In the genomic region with DNA sequence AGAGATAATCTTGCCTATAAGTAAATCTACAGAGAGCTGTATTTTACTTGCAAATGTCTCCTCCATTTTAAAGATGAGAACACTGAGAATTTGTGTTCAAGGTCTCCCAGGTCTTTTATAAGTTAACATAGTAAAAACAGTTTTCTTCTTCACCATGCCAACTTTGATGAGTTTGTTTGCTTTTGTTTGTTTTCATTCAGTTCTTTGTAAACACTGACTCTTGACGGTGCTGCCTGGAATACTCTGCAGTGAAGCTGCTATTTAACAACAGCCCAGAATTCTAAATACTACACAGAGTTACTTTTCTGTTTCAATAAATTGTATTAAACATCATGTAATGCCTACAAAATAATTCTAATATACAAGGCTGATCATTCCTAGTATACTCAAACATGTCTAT, we compare ENCODE assay signal across 23 cellular contexts. TPM values are rescaled to one million over a fixed set of nuclear protein-coding genes. Genes with fewer than 3 reads are reported as not detected.
"Had no signal": no experiment of that assay in that cellular context is flagged by ENCODE, and none has a peak within 500 bp of the region (broad histone marks: within the 10 kb centered on the region; RNA-seq: fewer than 3 reads in every experiment).

No MANE protein-coding gene starts in this region.

- DNase-seq: activated CD4-positive, alpha-beta memory T cell treated with anti-CD3 and anti-CD28 coated beads, Interleukin-2, amount 10 ng/mL, durations not matched to agents 7 days and 5 days; activated CD4-positive, alpha-beta T cell treated with anti-CD3 and anti-CD28 coated beads for 1 hour; activated CD4-positive, alpha-beta T cell treated with anti-CD3 and anti-CD28 coated beads, Interleukin-2, amount 10 ng/mL, durations not matched to agents 7 days and 5 days; activated gamma-delta T cell treated with Interleukin-2 at 50 U/mL for 16 hours; activated naive CD4-positive, alpha-beta T cell treated with anti-CD3 and anti-CD28 coated beads, Interleukin-2, amount 50 U/mL, for 16 hours; activated T-cell treated with anti-CD3 and anti-CD28 coated beads, Interleukin-2, amount 50 U/mL, for 4 hours; amniotic stem cell; brain microvascular endothelial cell; left ventricle myocardium inferior; mammary epithelial cell; naive B cell; nephron progenitor cell; nucleus accumbens; stimulated activated naive CD4-positive, alpha-beta T cell treated with Interleukin-2 at 50 U/mL for 16 hours; T-helper 2 cell; trophoblast cell had no signal

- H3K9me3 Mint-ChIP-seq: activated CD4-positive, alpha-beta memory T cell treated with anti-CD3 and anti-CD28 coated beads, Interleukin-2, amount 10 ng/mL, durations not matched to agents 7 days and 5 days; activated CD4-positive, alpha-beta T cell treated with anti-CD3 and anti-CD28 coated beads, Interleukin-2, amount 10 ng/mL, durations not matched to agents 7 days and 5 days; activated T-cell treated with anti-CD3 and anti-CD28 coated beads, Interleukin-2, amount 50 U/mL, for 4 hours; activated T-helper 17 cell treated with anti-CD3 and anti-CD28 coated beads, Interleukin-2, amount 50 U/mL, for 72 hours; mesothelial cell of epicardium; naive B cell; nephron progenitor cell; WTC11 had no signal

- H3K27ac ChIP-seq: brain microvascular endothelial cell, left ventricle myocardium inferior, parathyroid adenoma, right atrium auricular region, thoracic aorta, vagina had no signal

- H3K27me3 Mint-ChIP-seq: activated CD4-positive, alpha-beta memory T cell treated with anti-CD3 and anti-CD28 coated beads, Interleukin-2, amount 10 ng/mL, durations not matched to agents 7 days and 5 days; activated CD4-positive, alpha-beta T cell treated with anti-CD3 and anti-CD28 coated beads, Interleukin-2, amount 10 ng/mL, durations not matched to agents 7 days and 5 days; activated T-helper 17 cell treated with anti-CD3 and anti-CD28 coated beads, Interleukin-2, amount 50 U/mL, for 72 hours; naive B cell had no signal

- H3K4me1 Mint-ChIP-seq: activated CD4-positive, alpha-beta memory T cell treated with anti-CD3 and anti-CD28 coated beads, Interleukin-2, amount 10 ng/mL, durations not matched to agents 7 days and 5 days; activated T-helper 17 cell treated with anti-CD3 and anti-CD28 coated beads, Interleukin-2, amount 50 U/mL, for 72 hours; mesothelial cell of epicardium; WTC11 had no signal

- H3K27me3 ChIP-seq: brain microvascular endothelial cell, right atrium auricular region, vagina had no signal

- ATAC-seq: activated T-cell treated with anti-CD3 and anti-CD28 coated beads, Interleukin-2, amount 50 U/mL, for 4 hours; activated T-helper 17 cell treated with anti-CD3 and anti-CD28 coated beads, Interleukin-2, amount 50 U/mL, for 72 hours; WTC11 had no signal

- H3K27ac Mint-ChIP-seq: activated CD4-positive, alpha-beta memory T cell treated with anti-CD3 and anti-CD28 coated beads, Interleukin-2, amount 10 ng/mL, durations not matched to agents 7 days and 5 days; activated CD4-positive, alpha-beta T cell treated with anti-CD3 and anti-CD28 coated beads, Interleukin-2, amount 10 ng/mL, durations not matched to agents 7 days and 5 days; activated T-helper 17 cell treated with anti-CD3 and anti-CD28 coated beads, Interleukin-2, amount 50 U/mL, for 72 hours; mesothelial cell of epicardium; WTC11 had no signal

- H3K4me1 ChIP-seq: parathyroid adenoma had no signal

- H3K9me3 ChIP-seq: left ventricle myocardium inferior, right atrium auricular region, thoracic aorta, vagina had no signal

- H3K4me3 Mint-ChIP-seq: activated CD4-positive, alpha-beta memory T cell treated with anti-CD3 and anti-CD28 coated beads, Interleukin-2, amount 10 ng/mL, durations not matched to agents 7 days and 5 days; activated CD4-positive, alpha-beta T cell treated with anti-CD3 and anti-CD28 coated beads, Interleukin-2, amount 10 ng/mL, durations not matched to agents 7 days and 5 days; activated T-cell treated with anti-CD3 and anti-CD28 coated beads, Interleukin-2, amount 50 U/mL, for 4 hours; activated T-helper 17 cell treated with anti-CD3 and anti-CD28 coated beads, Interleukin-2, amount 50 U/mL, for 72 hours; mesothelial cell of epicardium; naive B cell; nephron progenitor cell; WTC11 had no signal

- H3K4me3 ChIP-seq: left ventricle myocardium inferior, right atrium auricular region, thoracic aorta, vagina had no signal

RNA-seq across cellular contexts. Expression of a gene that starts 53.8 kb away (rescaled TPM):
- total RNA-seq: thoracic aorta had no signal
